11 cellular contexts compared by ENCODE assay signal in genomic region chr17:81427446-81428120, GRCh38. TPM values are rescaled to one million over a fixed set of nuclear protein-coding genes. Genes with fewer than 3 reads are reported as not detected.
A peak's percentile ranks its signal among the peaks of the same experiment; 100 is the strongest.
DNase-seq lines count a peak whose midpoint lies in the region; TF ChIP-seq lines count a peak whose summit lies in the region.
"Had no signal": no experiment of that assay in that cellular context is flagged by ENCODE, and none has a peak within 500 bp of the region (broad histone marks: within the 10 kb centered on the region; RNA-seq: fewer than 3 reads in every experiment).

No MANE protein-coding gene starts in this region.

- peak; percentile 36 for DNase-seq in DMS53 (lab: John Stamatoyannopoulos, UW)
- DNase-seq in DMS53 treated with DMSO at 0.1 percent for 48 hours (lab: John Stamatoyannopoulos, UW; ENCODE audit: unreplicated experiment): no peak
- DNase-seq in NCI-H774 (lab: John Stamatoyannopoulos, UW): peak; percentile 86
- no peak for DNase-seq in right atrium auricular region (ENCODE audit: low spot score)
- peak in 45 of 49 donors; percentile 34 to 85 (median 68) for DNase-seq in substantia nigra (lab: John Stamatoyannopoulos, UW)
- no peak for DNase-seq in type B pancreatic cell (ENCODE audit: extremely low spot score, unreplicated experiment)
- DNase-seq in Karpas-422: no peak
- no peak for DNase-seq in epidermal melanocyte (ENCODE audit: insufficient read length, low spot score)
- DNase-seq: activated B cell treated with CpG ODN at 0.5 μM for 24 hours, NCI-H1930 had no signal

- no peak overlapping the region for H3K27ac Mint-ChIP-seq in type B pancreatic cell
- H3K27ac Mint-ChIP-seq: activated B cell treated with CpG ODN at 0.5 μM for 24 hours had no signal

- H3K79me2 ChIP-seq in Karpas-422 (ENCODE audit: low read length): no peaks in the 10 kb centered on the region

- H2AFZ ChIP-seq in Karpas-422 (ENCODE audit: low read length): no peak overlapping the region

- H3K9me3 ChIP-seq in right atrium auricular region (no peaks in the 10 kb centered on the region), Karpas-422 (ENCODE audit: low read length) (peaks cover 9% of the 10 kb centered on the region; the same call in 1 of the 2 replicates)

- H3K36me3 ChIP-seq in right atrium auricular region: no peaks in the 10 kb centered on the region
- H3K36me3 ChIP-seq in Karpas-422 (ENCODE audit: insufficient read depth, low read length): no peaks in the 10 kb centered on the region

- no peak overlapping the region for H3K4me2 ChIP-seq in Karpas-422 (ENCODE audit: low read depth, low read length, poor library complexity, severe bottlenecking)

- no peaks in the 10 kb centered on the region for H3K36me3 Mint-ChIP-seq in type B pancreatic cell

- H3K27me3 Mint-ChIP-seq in type B pancreatic cell: no peaks in the 10 kb centered on the region

- H3K4me3 ChIP-seq in right atrium auricular region (no peak overlapping the region), Karpas-422 (ENCODE audit: low read length) (no peak overlapping the region)

- H3K9me3 Mint-ChIP-seq in type B pancreatic cell: no peaks in the 10 kb centered on the region
- H3K9me3 Mint-ChIP-seq: activated B cell treated with CpG ODN at 0.5 μM for 24 hours; central memory CD8-positive, alpha-beta T cell had no signal

- H3K27me3 ChIP-seq in right atrium auricular region: no peaks in the 10 kb centered on the region
- H3K27me3 ChIP-seq in Karpas-422 (ENCODE audit: low read length): no peaks in the 10 kb centered on the region

- no peaks in the 10 kb centered on the region for H4K20me1 ChIP-seq in Karpas-422 (ENCODE audit: insufficient read depth, low read depth, low read length)

- TF ChIP-seq CTCF in right atrium auricular region (IDR thresholded peaks at IDR 0.05): no peak
- no peak for TF ChIP-seq CTCF in type B pancreatic cell (conservative IDR thresholded peaks at IDR 0.05)

- no peaks in the 10 kb centered on the region for H3K9me2 ChIP-seq in Karpas-422 (replicated peaks; ENCODE audit: insufficient read depth, low read length)

- no peaks in the 10 kb centered on the region for H3K4me1 Mint-ChIP-seq in type B pancreatic cell (ENCODE audit: unreplicated experiment)
- H3K4me1 Mint-ChIP-seq: central memory CD8-positive, alpha-beta T cell had no signal

- no peak overlapping the region for H3K4me3 Mint-ChIP-seq in type B pancreatic cell
- H3K4me3 Mint-ChIP-seq: activated B cell treated with CpG ODN at 0.5 μM for 24 hours; central memory CD8-positive, alpha-beta T cell had no signal

- H3K4me1 ChIP-seq in right atrium auricular region (peaks cover 0 to 63% of the 10 kb centered on the region in 2 donors), Karpas-422 (ENCODE audit: low read length) (no peaks in the 10 kb centered on the region)

- peak overlapping the region; percentile 37 to 42 for H3K27ac ChIP-seq in right atrium auricular region
- peak overlapping the region; percentile 96 for H3K27ac ChIP-seq in substantia nigra (ENCODE audit: low read depth, low read length, poor library complexity, severe bottlenecking)
- H3K27ac ChIP-seq in Karpas-422 (ENCODE audit: low read length): no peak overlapping the region

- no peak overlapping the region for H3K9ac ChIP-seq in Karpas-422 (ENCODE audit: low read length)

RNA-seq across cellular contexts. Expression of gene BAHCC1, which starts 32.3 kb away (rescaled TPM):
- total RNA-seq in right atrium auricular region (10 to 100 TPM in 1 of 2 donors, 1 to 10 TPM in 1; 5.8 to 12.7 TPM), type B pancreatic cell (ENCODE audit: low replicate concordance) (23.0 and 74.3 TPM in 2 replicates)
- not detected in 2 replicates for total RNA-seq in Karpas-422 (2014; rRNA removed; shearing (Covaris generic); ENCODE audit: low replicate concordance)

Comparison
In these comparisons a context has a peak if more than half of its experiments do, and no peak if none do; other contexts are left out.
1. DNase-seq: peak in DMS53 (single experiment), NCI-H774 (single experiment) and substantia nigra (45 of 49); none in DMS53 treated with DMSO at 0.1 percent for 48 hours (single experiment), right atrium auricular region (single experiment), type B pancreatic cell (single experiment), Karpas-422 (single experiment) and epidermal melanocyte (single experiment).